In genomic region chr4:186566068-186566467, GRCh38 we compare ENCODE assay signal across 23 cellular contexts. TPM values are rescaled to one million over a fixed set of nuclear protein-coding genes. Genes with fewer than 3 reads are reported as not detected.
A peak's percentile ranks its signal among the peaks of the same experiment; 100 is the strongest.
DNase-seq lines count a peak whose midpoint lies in the region; ATAC-seq, FAIRE-seq and TF ChIP-seq lines count a peak whose summit lies in the region.
"Had no signal": no experiment of that assay in that cellular context is flagged by ENCODE, and none has a peak within 500 bp of the region (broad histone marks: within the 10 kb centered on the region; RNA-seq: fewer than 3 reads in every experiment).

No MANE protein-coding gene starts in this region.

- H3K36me3 ChIP-seq in PC-3 (ENCODE audit: low read depth, low read length) (no peaks in the 10 kb centered on the region), bronchial epithelial cell (ENCODE audit: control insufficient read depth, insufficient read depth, low read length) (no peaks in the 10 kb centered on the region), thyroid gland (no peaks in the 10 kb centered on the region)
- H3K36me3 ChIP-seq: BLaER1 had no signal

- no peaks in the 10 kb centered on the region for H3K79me2 ChIP-seq in PC-3 (ENCODE audit: low read length)

- H3K9me3 ChIP-seq in PC-3 (ENCODE audit: low read length) (no peaks in the 10 kb centered on the region), thyroid gland (no peaks in the 10 kb centered on the region)
- H3K9me3 ChIP-seq: BLaER1, Caco-2 had no signal

- 87 to 88% methylated on average over 7 of the region's 7 CpGs for WGBS in thyroid gland, 2 donors

- POLR2A ChIA-PET in PC-3 (lab: Charles Lee; ENCODE audit: unreplicated experiment), result no interaction called here

- DNase-seq in Daoy (ENCODE audit: low read depth), result peak; percentile 3
- DNase-seq in PC-3, result peak; percentile 45
- peak; percentile 20 for DNase-seq in bronchial epithelial cell (ENCODE audit: low read depth)
- DNase-seq in NOMO-1 treated with dmso at 0.1 percent for 144 hours (lab: John Stamatoyannopoulos, UW; ENCODE audit: unreplicated experiment), result no peak
- DNase-seq in activated naive CD4-positive, alpha-beta T cell treated with Interleukin-2 at 50 U/mL for 16 hours, result no peak
- DNase-seq in thyroid gland, result no peak
- DNase-seq: Caco-2; CD4-positive, CD25-positive, alpha-beta regulatory T cell; CD8-positive, alpha-beta T cell; DMS153; DND-41; EL; GDM1; GM23248; H7; HCEC 1CT had no signal

- intact Hi-C loops in PC-3 (cut with micrococcal nuclease), result no loop called here
- intact Hi-C loops in thyroid gland (cut with DNase I), result no loop called here

- no peak for FAIRE-seq in bronchial epithelial cell (lab: Jason Lieb, UNC)
- FAIRE-seq: GM12878, GM19239, H1 had no signal

- TF ChIP-seq POLR2A in thyroid gland (IDR thresholded peaks at IDR 0.05), result no peak

- H3K27me3 ChIP-seq in PC-3 (ENCODE audit: low read length) (no peaks in the 10 kb centered on the region), bronchial epithelial cell (ENCODE audit: control insufficient read depth, insufficient read depth, low read length) (no peaks in the 10 kb centered on the region), thyroid gland (no peaks in the 10 kb centered on the region)
- H3K27me3 ChIP-seq: BLaER1 had no signal

- ATAC-seq in PC-3, result peak; percentile 40; the same call in 1 of the 2 replicates
- ATAC-seq: CD8-positive, alpha-beta T cell; GM12878 had no signal

- H4K20me1 ChIP-seq in PC-3 (ENCODE audit: low read length), result no peaks in the 10 kb centered on the region
- H4K20me1 ChIP-seq: BLaER1 had no signal

- BruUV-seq in PC-3 (replicated peaks; lab: Mats Ljungman, UMichigan), result no TSS peak

- no peak overlapping the region for H3K4me2 ChIP-seq in PC-3 (ENCODE audit: low read length)
- H3K4me2 ChIP-seq: BLaER1 had no signal

- CTCF ChIA-PET in PC-3 (lab: Charles Lee), result no interaction called here

- H3K27ac ChIP-seq in PC-3 (ENCODE audit: low read length) (no peak overlapping the region), thyroid gland (no peak overlapping the region)
- H3K27ac ChIP-seq: BLaER1, C4-2B, GM23248 had no signal

- no peak overlapping the region for H3K4me3 ChIP-seq in PC-3 (ENCODE audit: low read length)
- no peak overlapping the region for H3K4me3 ChIP-seq in bronchial epithelial cell (ENCODE audit: low read depth, low read length)
- H3K4me3 ChIP-seq in thyroid gland (replicated peaks in 1 of 3), result no peak overlapping the region
- H3K4me3 ChIP-seq: BLaER1, GM12878, GM23248 had no signal

- H3K9me2 ChIP-seq in PC-3 (replicated peaks; ENCODE audit: low read length), result no peaks in the 10 kb centered on the region

- no peaks in the 10 kb centered on the region for H3F3A ChIP-seq in PC-3 (ENCODE audit: low read length, unreplicated experiment)

- H2AFZ ChIP-seq in PC-3 (ENCODE audit: low read length), result no peak overlapping the region
- H2AFZ ChIP-seq: GM23248 had no signal

- TF ChIP-seq CTCF in PC-3 (conservative IDR thresholded peaks at IDR 0.05; ENCODE audit: low read depth, low read length) (no peak), bronchial epithelial cell (IDR thresholded peaks at IDR 0.05; ENCODE audit: insufficient read depth, low read length, severe bottlenecking) (no peak), thyroid gland (IDR thresholded peaks at IDR 0.05) (no peak)

- H3K9ac ChIP-seq in PC-3 (ENCODE audit: low read length), result no peak overlapping the region
- H3K9ac ChIP-seq: BLaER1, GM23248 had no signal

- H3K4me1 ChIP-seq in PC-3 (ENCODE audit: insufficient read depth, low read length), result no peaks in the 10 kb centered on the region
- no peaks in the 10 kb centered on the region for H3K4me1 ChIP-seq in thyroid gland
- H3K4me1 ChIP-seq: BLaER1, Caco-2 had no signal

RNA-seq across cellular contexts. Expression of gene MTNR1A, which starts 10.7 kb away (rescaled TPM):
- total RNA-seq in Daoy (2014; rRNA removed; shearing (Covaris generic)), result not detected in 2 replicates
- total RNA-seq in PC-3 (2014; rRNA removed), result not detected in 2 replicates
- total RNA-seq in bronchial epithelial cell, result 0.26 and 0.38 TPM in 2 replicates
- total RNA-seq in thyroid gland, result not detected
- total RNA-seq: A172; B cell; Caco-2; CD4-positive, CD25-positive, alpha-beta regulatory T cell; CD8-positive, alpha-beta T cell; GM12878; GM23248 had no signal

Comparison
In these comparisons a context has a peak if more than half of its experiments do, and no peak if none do; other contexts are left out.
1. DNase-seq: peak in Daoy (single experiment), PC-3 (single experiment) and bronchial epithelial cell (single experiment); none in NOMO-1 treated with dmso at 0.1 percent for 144 hours (single experiment), activated naive CD4-positive, alpha-beta T cell treated with Interleukin-2 at 50 U/mL for 16 hours (single experiment) and thyroid gland (0 of 2).